8 cellular contexts compared by ENCODE assay signal in the genomic region with DNA sequence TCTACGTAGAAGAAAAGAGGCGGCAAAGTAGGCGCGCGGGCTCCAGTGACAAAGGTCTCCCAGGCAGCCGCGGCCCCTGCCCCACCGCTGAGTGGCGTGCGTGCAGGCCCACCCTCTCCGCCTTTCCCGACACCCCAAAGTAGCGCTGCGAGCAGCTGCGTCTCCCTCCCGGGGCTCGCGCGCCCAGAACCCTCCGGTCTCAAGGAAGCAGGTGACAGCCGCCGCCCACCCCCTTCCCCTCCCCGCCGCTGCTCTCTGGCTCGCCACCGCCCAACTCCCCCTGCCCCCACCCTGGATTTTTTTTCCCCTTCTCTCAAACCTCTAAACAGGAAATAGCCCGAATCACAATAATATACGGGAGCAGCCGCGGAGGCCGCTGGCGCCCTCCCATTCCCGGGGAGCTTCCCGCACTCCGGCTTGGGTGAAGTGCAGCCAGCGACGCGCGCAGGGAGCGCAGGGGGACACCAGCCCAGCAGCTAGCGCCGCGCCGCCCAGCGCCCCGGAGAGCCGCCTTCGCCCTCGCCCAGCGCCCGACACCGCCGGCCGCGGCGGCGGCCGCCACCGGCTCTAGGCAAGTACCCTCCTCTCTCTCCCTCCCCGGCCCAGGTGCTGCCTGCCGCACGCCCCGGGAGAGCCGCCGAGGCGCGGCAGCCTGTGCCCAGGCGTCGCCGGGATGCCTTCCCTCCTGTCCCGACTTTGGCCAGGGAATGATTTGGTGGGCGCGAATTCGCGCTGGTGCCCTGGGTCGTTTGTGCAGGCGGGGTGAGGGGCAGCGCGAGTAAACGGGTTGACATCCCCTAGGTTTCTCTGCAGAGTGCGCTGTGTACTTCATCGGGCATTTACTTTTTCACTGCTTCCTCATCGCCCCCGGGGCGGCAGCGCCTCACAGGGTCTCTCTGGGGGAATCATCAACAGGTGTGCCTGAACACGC. TPM values are rescaled to one million over a fixed set of nuclear protein-coding genes. Genes with fewer than 3 reads are reported as not detected.
DNase-seq lines count a peak whose midpoint lies in the region; ATAC-seq and TF ChIP-seq lines count a peak whose summit lies in the region.

No MANE protein-coding gene starts in this region.

- peak overlapping the region; percentile 95 to 99 for H3K4me3 Mint-ChIP-seq in CD14-positive monocyte
- H3K4me3 Mint-ChIP-seq in activated naive CD4-positive, alpha-beta T cell treated with anti-CD3 and anti-CD28 coated beads for 36 hours, result peak overlapping the region; percentile 87

- H3K36me3 ChIP-seq in osteoblast (ENCODE audit: insufficient read depth, low read length), result no peaks in the 10 kb centered on the region

- intact Hi-C loops in CD14-positive monocyte (cut with micrococcal nuclease) (no loop called here), Right ventricle myocardium superior (cut with DNase I) (loop anchor here (5.0 kb wide), 2 partner anchors 69 to 71 kb away; no protein-coding TSS in a partner anchor)
- intact Hi-C loops in activated naive CD4-positive, alpha-beta T cell treated with anti-CD3 and anti-CD28 coated beads for 36 hours (cut with micrococcal nuclease), result loop anchor here (5.0 kb wide), 2 partner anchors 56 to 71 kb away; no protein-coding TSS in a partner anchor

- TF ChIP-seq CTCF in CD14-positive monocyte (IDR thresholded peaks at IDR 0.05) (no peak), osteoblast (IDR thresholded peaks at IDR 0.05; ENCODE audit: extremely low read depth, low read depth, low read length) (no peak)

- H3K27me3 Mint-ChIP-seq in CD14-positive monocyte (ENCODE audit: low read depth in 3 of 3), result peaks cover 9 to 26% (median 22%) of the 10 kb centered on the region in 3 donors
- H3K27me3 Mint-ChIP-seq in activated naive CD4-positive, alpha-beta T cell treated with anti-CD3 and anti-CD28 coated beads for 36 hours (ENCODE audit: low read depth), result no peaks in the 10 kb centered on the region

- no peaks in the 10 kb centered on the region for H3K27me3 ChIP-seq in osteoblast (ENCODE audit: insufficient read depth, low read length)

- DNase-seq in CD14-positive monocyte (ENCODE audit: low spot score) (no peak), NCI-H774 (lab: John Stamatoyannopoulos, UW) (peak; percentile 60), Right ventricle myocardium superior (peak; percentile 61), osteoblast (ENCODE audit: insufficient read length, low spot score, missing footprints) (peak; percentile 89), cortex of kidney (lab: John Stamatoyannopoulos, UW) (no peak)
- DNase-seq in activated naive CD4-positive, alpha-beta T cell treated with anti-CD3 and anti-CD28 coated beads for 36 hours, result peak; percentile 43

- no peaks in the 10 kb centered on the region for H3K9me3 ChIP-seq in osteoblast (ENCODE audit: low read depth, low read length)

- peak overlapping the region; percentile 92 for H2AFZ ChIP-seq in osteoblast (ENCODE audit: low read length)

- H3K4me3 ChIP-seq in osteoblast (ENCODE audit: insufficient read depth, low read length), result peak overlapping the region; percentile 92

- ATAC-seq in GM19025 (IDR thresholded peaks at IDR 0.05; ENCODE audit: low read depth, unreplicated experiment) (peak; percentile 43), HG03103 (IDR thresholded peaks at IDR 0.05; ENCODE audit: low read depth, unreplicated experiment) (peak; percentile 54), Right ventricle myocardium superior (ENCODE audit: poor library complexity) (peak; percentile 81)

- H3K36me3 Mint-ChIP-seq in CD14-positive monocyte, result peaks cover 0 to 2% of the 10 kb centered on the region in 2 donors
- H3K36me3 Mint-ChIP-seq in activated naive CD4-positive, alpha-beta T cell treated with anti-CD3 and anti-CD28 coated beads for 36 hours (ENCODE audit: low read depth), result peaks cover 2% of the 10 kb centered on the region

- CTCF ChIA-PET in activated naive CD4-positive, alpha-beta T cell treated with anti-CD3 and anti-CD28 coated beads for 36 hours (lab: Charles Lee), result interaction anchor here (0.8 to 2.3 kb wide), 6 partner anchors 10 to 86 kb away, joined by 3 to 8 read pairs (median 3); a partner anchor contains a TSS

- H3K4me1 Mint-ChIP-seq in CD14-positive monocyte, result peaks cover 15% of the 10 kb centered on the region
- peaks cover 13% of the 10 kb centered on the region for H3K4me1 Mint-ChIP-seq in activated naive CD4-positive, alpha-beta T cell treated with anti-CD3 and anti-CD28 coated beads for 36 hours (ENCODE audit: low read depth)

- peaks cover 0 to 10% (median 0%) of the 10 kb centered on the region in 7 donors for H3K9me3 Mint-ChIP-seq in CD14-positive monocyte
- H3K9me3 Mint-ChIP-seq in activated naive CD4-positive, alpha-beta T cell treated with anti-CD3 and anti-CD28 coated beads for 36 hours, result no peaks in the 10 kb centered on the region

- H4K20me1 ChIP-seq in osteoblast (ENCODE audit: insufficient read depth, low read length), result no peaks in the 10 kb centered on the region

- H3K27ac Mint-ChIP-seq in CD14-positive monocyte, result peak overlapping the region in 3 of 7 donors; percentile 63 to 75 (median 73)
- H3K27ac Mint-ChIP-seq in activated naive CD4-positive, alpha-beta T cell treated with anti-CD3 and anti-CD28 coated beads for 36 hours, result no peak overlapping the region

- H3K27ac ChIP-seq in osteoblast (ENCODE audit: low read depth, low read length), result peak overlapping the region; percentile 76

- peaks cover 6% of the 10 kb centered on the region for H3K4me1 ChIP-seq in osteoblast (ENCODE audit: insufficient read depth, low read length)

- no peaks in the 10 kb centered on the region for H3K79me2 ChIP-seq in osteoblast (ENCODE audit: insufficient read depth, low read length)

- peak overlapping the region; percentile 97 for H3K4me2 ChIP-seq in osteoblast (ENCODE audit: insufficient read depth, low read length)

RNA-seq across cellular contexts. Expression of a gene that starts 52.7 kb away (rescaled TPM):
- 10 to 100 TPM in 1 of 2 donors, 1 to 10 TPM in 1; 8.0 to 17.8 TPM for polyA plus RNA-seq in CD14-positive monocyte
- 1 to 10 TPM; 7.6 to 9.1 TPM for total RNA-seq in activated naive CD4-positive, alpha-beta T cell treated with anti-CD3 and anti-CD28 coated beads for 36 hours
- total RNA-seq in Right ventricle myocardium superior, result 116 TPM
- total RNA-seq in osteoblast, result 28.6 and 30.4 TPM in 2 replicates

Comparison
In these comparisons a context has a peak if more than half of its experiments do, and no peak if none do; other contexts are left out.
1. DNase-seq: peak in NCI-H774 (single experiment), activated naive CD4-positive, alpha-beta T cell treated with anti-CD3 and anti-CD28 coated beads for 36 hours (single experiment), Right ventricle myocardium superior (single experiment) and osteoblast (single experiment); none in CD14-positive monocyte (single experiment) and cortex of kidney (single experiment).
2. intact Hi-C loops: an anchor here in activated naive CD4-positive, alpha-beta T cell treated with anti-CD3 and anti-CD28 coated beads for 36 hours (5.0 kb wide) and Right ventricle myocardium superior (5.0 kb wide); none called in CD14-positive monocyte.
3. Peak in every context shown above with its lines, with median percentiles within 50 percentile points of each other: ATAC-seq.